In genomic region chr2:238797537-238797936, GRCh38 we compare ENCODE assay signal across 35 cellular contexts.
"Had no signal": no experiment of that assay in that cellular context is flagged by ENCODE, and none has a peak within 500 bp of the region (broad histone marks: within the 10 kb centered on the region; RNA-seq: fewer than 3 reads in every experiment).

No MANE protein-coding gene starts in this region.

- H3K27me3 ChIP-seq: MG63 had no signal

- H3K9me3 ChIP-seq: MG63 had no signal

- H3K4me3 ChIP-seq: MG63 had no signal

- H3K36me3 ChIP-seq: MG63 had no signal

- DNase-seq: Karpas-422, Kasumi-1, MG63, MM.1S, MV-4-11, NCI-H1048, NCI-H1092, NCI-H1092 treated with DMSO at 0.1 percent for 48 hours, NCI-H1105, NCI-H1105 treated with DMSO at 0.1 percent for 48 hours, NCI-H1417, NCI-H1417 treated with DMSO at 0.1 percent for 48 hours, NCI-H1436, NCI-H1436 treated with DMSO at 0.1 percent for 48 hours, NCI-H146, NCI-H1694, NCI-H1694 treated with DMSO at 0.1 percent for 48 hours, NCI-H187, NCI-H187 treated with DMSO at 0.1 percent for 48 hours, NCI-H1930, NCI-H2029, NCI-H2029 treated with DMSO at 0.1 percent for 48 hours, NCI-H2081, NCI-H2081 treated with DMSO at 0.1 percent for 48 hours, NCI-H2107, NCI-H2171, NCI-H2227 treated with DMSO at 0.1 percent for 48 hours, NCI-H226, NCI-H345, NCI-H446, NCI-H446 treated with DMSO at 0.1 percent for 48 hours, NCI-H510A, NCI-H510A treated with DMSO at 0.1 percent for 48 hours, NCI-H524, NCI-H524 treated with DMSO at 0.1 percent for 48 hours had no signal
